In genomic region chr10:88693392-88694020, GRCh38 we compare ENCODE assay signal across 12 cellular contexts. TPM values are rescaled to one million over a fixed set of nuclear protein-coding genes. Genes with fewer than 3 reads are reported as not detected.
A peak's percentile ranks its signal among the peaks of the same experiment; 100 is the strongest.
DNase-seq lines count a peak whose midpoint lies in the region; ATAC-seq and TF ChIP-seq lines count a peak whose summit lies in the region.
"Had no signal": no experiment of that assay in that cellular context is flagged by ENCODE, and none has a peak within 500 bp of the region (broad histone marks: within the 10 kb centered on the region; RNA-seq: fewer than 3 reads in every experiment).

No MANE protein-coding gene starts in this region.

- no peaks in the 10 kb centered on the region for H3K27me3 ChIP-seq in brain microvascular endothelial cell (replicated peaks)

- CTCF ChIA-PET in T-cell (lab: Charles Lee): interaction anchor here (0.5 to 1.0 kb wide), 6 partner anchors 35 to 1020 kb away, joined by 3 to 6 read pairs (median 3); no protein-coding TSS in a partner anchor

- no peak for ATAC-seq in T-cell (replicated peaks in 1 of 4)
- no peak for ATAC-seq in stimulated activated memory B cell treated with anti-CD40 and anti-IgM and Interleukin-4, amounts not matched to agents 10 μg/mL and 1 μg/mL and 100 μg/mL, for 72 hours
- ATAC-seq: naive thymus-derived CD8-positive, alpha-beta T cell; stimulated activated effector memory CD8-positive, alpha-beta T cell treated with anti-CD3 and anti-CD28 coated beads, Interleukin-12 subunit alpha, Interleukin-12 subunit beta, amount 100 ng/mL, for 72 hours had no signal

- H3K36me3 Mint-ChIP-seq in T-cell: no peaks in the 10 kb centered on the region
- H3K36me3 Mint-ChIP-seq in stimulated activated memory B cell treated with anti-CD40 and anti-IgM and Interleukin-4, amounts not matched to agents 10 μg/mL and 1 μg/mL and 100 μg/mL, for 72 hours: no peaks in the 10 kb centered on the region
- H3K36me3 Mint-ChIP-seq: naive thymus-derived CD8-positive, alpha-beta T cell; stimulated activated effector memory CD8-positive, alpha-beta T cell treated with anti-CD3 and anti-CD28 coated beads, Interleukin-12 subunit alpha, Interleukin-12 subunit beta, amount 100 ng/mL, for 72 hours had no signal

- no peak overlapping the region for H3K4me3 ChIP-seq in brain microvascular endothelial cell (ENCODE audit: low read depth, low read length)
- H3K4me3 ChIP-seq: coronary artery had no signal

- H3K36me3 ChIP-seq in brain microvascular endothelial cell (replicated peaks): no peaks in the 10 kb centered on the region

- DNase-seq in AG08395 (ENCODE audit: low spot score) (peak; percentile 12), HCEC 1CT (peak; percentile 15), brain microvascular endothelial cell (no peak), kidney glomerular epithelial cell (lab: John Stamatoyannopoulos, UW) (peak; percentile 1), T-cell (no peak), posterior cingulate gyrus (no peak)
- DNase-seq in activated effector memory CD4-positive, alpha-beta T cell treated with anti-CD3 and anti-CD28 coated beads, Interleukin-2, amount 50 U/mL, for 16 hours: no peak
- DNase-seq: COR-L47; naive thymus-derived CD8-positive, alpha-beta T cell had no signal

- no peak overlapping the region for H3K4me3 Mint-ChIP-seq in T-cell
- no peak overlapping the region for H3K4me3 Mint-ChIP-seq in stimulated activated memory B cell treated with anti-CD40 and anti-IgM and Interleukin-4, amounts not matched to agents 10 μg/mL and 1 μg/mL and 100 μg/mL, for 72 hours
- H3K4me3 Mint-ChIP-seq: naive thymus-derived CD8-positive, alpha-beta T cell; stimulated activated effector memory CD8-positive, alpha-beta T cell treated with anti-CD3 and anti-CD28 coated beads, Interleukin-12 subunit alpha, Interleukin-12 subunit beta, amount 100 ng/mL, for 72 hours had no signal

- H3K27ac Mint-ChIP-seq in T-cell: no peak overlapping the region
- no peak overlapping the region for H3K27ac Mint-ChIP-seq in stimulated activated memory B cell treated with anti-CD40 and anti-IgM and Interleukin-4, amounts not matched to agents 10 μg/mL and 1 μg/mL and 100 μg/mL, for 72 hours
- H3K27ac Mint-ChIP-seq: naive thymus-derived CD8-positive, alpha-beta T cell; stimulated activated effector memory CD8-positive, alpha-beta T cell treated with anti-CD3 and anti-CD28 coated beads, Interleukin-12 subunit alpha, Interleukin-12 subunit beta, amount 100 ng/mL, for 72 hours had no signal

- no peaks in the 10 kb centered on the region for H3K9me3 Mint-ChIP-seq in T-cell
- H3K9me3 Mint-ChIP-seq in stimulated activated memory B cell treated with anti-CD40 and anti-IgM and Interleukin-4, amounts not matched to agents 10 μg/mL and 1 μg/mL and 100 μg/mL, for 72 hours: no peaks in the 10 kb centered on the region
- H3K9me3 Mint-ChIP-seq: naive thymus-derived CD8-positive, alpha-beta T cell; stimulated activated effector memory CD8-positive, alpha-beta T cell treated with anti-CD3 and anti-CD28 coated beads, Interleukin-12 subunit alpha, Interleukin-12 subunit beta, amount 100 ng/mL, for 72 hours had no signal

- no peaks in the 10 kb centered on the region for H3K4me1 Mint-ChIP-seq in T-cell
- no peaks in the 10 kb centered on the region for H3K4me1 Mint-ChIP-seq in stimulated activated memory B cell treated with anti-CD40 and anti-IgM and Interleukin-4, amounts not matched to agents 10 μg/mL and 1 μg/mL and 100 μg/mL, for 72 hours
- H3K4me1 Mint-ChIP-seq: naive thymus-derived CD8-positive, alpha-beta T cell; stimulated activated effector memory CD8-positive, alpha-beta T cell treated with anti-CD3 and anti-CD28 coated beads, Interleukin-12 subunit alpha, Interleukin-12 subunit beta, amount 100 ng/mL, for 72 hours had no signal

- intact Hi-C loops in posterior cingulate gyrus (cut with DNase I): no loop called here

- TF ChIP-seq CTCF in brain microvascular endothelial cell (IDR thresholded peaks at IDR 0.05; ENCODE audit: low read depth, low read length, missing control alignments): peak; percentile 37

- POLR2A ChIA-PET in T-cell (lab: Charles Lee): interaction anchor here in 1 of 2 donors (0.7 kb wide), 1 partner anchor 24 kb away, joined by 3 read pairs; no protein-coding TSS in a partner anchor

- in situ Hi-C loops in brain microvascular endothelial cell (cut with HindIII; ENCODE audit: low pct_ligation_motif_present, low sequenced_read_pairs): loop anchor here (25.0 kb wide), 1 partner anchor 119 kb away; the partner anchor contains the start of gene LIPM

- H3K27me3 Mint-ChIP-seq in T-cell: peaks cover 4 to 10% of the 10 kb centered on the region in 2 donors
- peaks cover 16% of the 10 kb centered on the region for H3K27me3 Mint-ChIP-seq in stimulated activated memory B cell treated with anti-CD40 and anti-IgM and Interleukin-4, amounts not matched to agents 10 μg/mL and 1 μg/mL and 100 μg/mL, for 72 hours

- no peak overlapping the region for H3K27ac ChIP-seq in brain microvascular endothelial cell
- H3K27ac ChIP-seq: coronary artery had no signal

RNA-seq across cellular contexts. Expression of gene LIPK, which starts 12.5 kb away (rescaled TPM):
- total RNA-seq in T-cell: not detected
- total RNA-seq: naive thymus-derived CD8-positive, alpha-beta T cell had no signal

RNA-seq across cellular contexts. Expression of gene LIPF, which starts 29.3 kb away (rescaled TPM):
- total RNA-seq in T-cell: not detected
- total RNA-seq: naive thymus-derived CD8-positive, alpha-beta T cell had no signal

Comparison
In these comparisons a context has a peak if more than half of its experiments do, and no peak if none do; other contexts are left out.
1. DNase-seq: peak in AG08395 (single experiment), HCEC 1CT (single experiment) and kidney glomerular epithelial cell (single experiment); none in brain microvascular endothelial cell (single experiment), activated effector memory CD4-positive, alpha-beta T cell treated with anti-CD3 and anti-CD28 coated beads, Interleukin-2, amount 50 U/mL, for 16 hours (single experiment), T-cell (0 of 34) and posterior cingulate gyrus (0 of 10).